Comparison of ENCODE assay signal across 31 cellular contexts in genomic region chr17:35944151-35944550, GRCh38. TPM values are rescaled to one million over a fixed set of nuclear protein-coding genes. Genes with fewer than 3 reads are reported as not detected.
"Had no signal": no experiment of that assay in that cellular context is flagged by ENCODE, and none has a peak within 500 bp of the region (broad histone marks: within the 10 kb centered on the region; RNA-seq: fewer than 3 reads in every experiment).

No MANE protein-coding gene starts in this region.

- H3K36me3 ChIP-seq: breast epithelium, ovary, stomach, suprapubic skin, tibial nerve had no signal

- H3K27me3 Mint-ChIP-seq: activated naive CD8-positive, alpha-beta T cell treated with anti-CD3 and anti-CD28 coated beads for 36 hours; central memory CD8-positive, alpha-beta T cell; effector memory CD8-positive, alpha-beta T cell; stimulated activated memory B cell treated with anti-CD40 and anti-IgM and Interleukin-4, amounts not matched to agents 10 μg/mL and 1 μg/mL and 100 μg/mL, for 72 hours had no signal

- H3K9me3 Mint-ChIP-seq: activated naive CD8-positive, alpha-beta T cell treated with anti-CD3 and anti-CD28 coated beads for 36 hours; central memory CD8-positive, alpha-beta T cell; effector memory CD8-positive, alpha-beta T cell; naive B cell; stimulated activated memory B cell treated with anti-CD40 and anti-IgM and Interleukin-4, amounts not matched to agents 10 μg/mL and 1 μg/mL and 100 μg/mL, for 72 hours had no signal

- ATAC-seq: effector memory CD8-positive, alpha-beta T cell; esophagus mucosa; left ventricle myocardium superior; stimulated activated memory B cell treated with anti-CD40 and anti-IgM and Interleukin-4, amounts not matched to agents 10 μg/mL and 1 μg/mL and 100 μg/mL, for 72 hours; T-helper 17 cell had no signal

- H3K4me3 Mint-ChIP-seq: activated naive CD8-positive, alpha-beta T cell treated with anti-CD3 and anti-CD28 coated beads for 36 hours; central memory CD8-positive, alpha-beta T cell; effector memory CD8-positive, alpha-beta T cell; stimulated activated memory B cell treated with anti-CD40 and anti-IgM and Interleukin-4, amounts not matched to agents 10 μg/mL and 1 μg/mL and 100 μg/mL, for 72 hours; T-helper 17 cell had no signal

- H3K9me3 ChIP-seq: breast epithelium, ovary, stomach, suprapubic skin, tibial nerve had no signal

- H3K27ac Mint-ChIP-seq: activated naive CD8-positive, alpha-beta T cell treated with anti-CD3 and anti-CD28 coated beads for 36 hours; naive B cell; stimulated activated memory B cell treated with anti-CD40 and anti-IgM and Interleukin-4, amounts not matched to agents 10 μg/mL and 1 μg/mL and 100 μg/mL, for 72 hours; T-helper 17 cell had no signal

- DNase-seq: activated CD4-positive, alpha-beta T cell treated with anti-CD3 and anti-CD28 coated beads for 4 hours; activated CD4-positive, alpha-beta T cell treated with anti-CD3 and anti-CD28 coated beads, Interleukin-2, amount 50 U/mL, for 48 hours; activated CD4-positive, CD25-positive, alpha-beta regulatory T cell; activated naive CD4-positive, alpha-beta T cell treated with Interleukin-2 at 50 U/mL for 16 hours; activated naive CD8-positive, alpha-beta T cell treated with anti-CD3 and anti-CD28 coated beads for 36 hours; activated T-cell treated with anti-CD3 and anti-CD28 coated beads, Interleukin-2, amount 50 U/mL, for 48 hours; dorsolateral prefrontal cortex; effector memory CD8-positive, alpha-beta T cell; foreskin melanocyte; hypothalamus; left ventricle myocardium superior; mammary epithelial cell; naive B cell; ovary; right cardiac atrium; stimulated activated CD4-positive, alpha-beta T cell treated with anti-CD3 and anti-CD28 coated beads, Interleukin-1b, Interleukin-23, amount 100 ng/mL, for 48 hours; stomach; T-helper 17 cell had no signal

- H3K4me1 ChIP-seq: breast epithelium, suprapubic skin, tibial nerve had no signal

- H3K4me3 ChIP-seq: breast epithelium, dorsolateral prefrontal cortex, ovary, skin epidermis, stomach, suprapubic skin, tibial nerve had no signal

- H3K27me3 ChIP-seq: breast epithelium, ovary, tibial nerve had no signal

- H3K36me3 Mint-ChIP-seq: activated naive CD8-positive, alpha-beta T cell treated with anti-CD3 and anti-CD28 coated beads for 36 hours; naive B cell; stimulated activated memory B cell treated with anti-CD40 and anti-IgM and Interleukin-4, amounts not matched to agents 10 μg/mL and 1 μg/mL and 100 μg/mL, for 72 hours had no signal

- H3K4me1 Mint-ChIP-seq: activated naive CD8-positive, alpha-beta T cell treated with anti-CD3 and anti-CD28 coated beads for 36 hours; central memory CD8-positive, alpha-beta T cell; stimulated activated memory B cell treated with anti-CD40 and anti-IgM and Interleukin-4, amounts not matched to agents 10 μg/mL and 1 μg/mL and 100 μg/mL, for 72 hours; T-helper 17 cell had no signal

RNA-seq across cellular contexts. Expression of gene LYZL6, which starts 0.6 kb away (rescaled TPM):
- total RNA-seq: activated CD8-positive, alpha-beta memory T cell treated with anti-CD3 and anti-CD28 coated beads for 36 hours; activated naive CD8-positive, alpha-beta T cell treated with anti-CD3 and anti-CD28 coated beads for 36 hours; astrocyte; breast epithelium; dorsolateral prefrontal cortex; endothelial cell of umbilical vein; esophagus mucosa; left ventricle myocardium superior; mammary epithelial cell; mononuclear cell; ovary; pulmonary artery endothelial cell; right cardiac atrium; stomach; suprapubic skin; T-helper 17 cell; tibial nerve; urinary bladder had no signal

RNA-seq across cellular contexts. Expression of gene RDM1, which starts 13.6 kb away (rescaled TPM):
- total RNA-seq: astrocyte, breast epithelium, left ventricle myocardium superior, mononuclear cell, ovary, right cardiac atrium, suprapubic skin, T-helper 17 cell, tibial nerve had no signal

RNA-seq across cellular contexts. Expression of gene CCL16, which starts 37.1 kb away (rescaled TPM):
- total RNA-seq: activated CD8-positive, alpha-beta memory T cell treated with anti-CD3 and anti-CD28 coated beads for 36 hours; activated naive CD8-positive, alpha-beta T cell treated with anti-CD3 and anti-CD28 coated beads for 36 hours; astrocyte; dorsolateral prefrontal cortex; esophagus mucosa; left ventricle myocardium superior; mammary epithelial cell; mononuclear cell; suprapubic skin; T-helper 17 cell; tibial nerve had no signal

RNA-seq across cellular contexts. Expression of gene CCL14, which starts 42.4 kb away (rescaled TPM):
- total RNA-seq: activated CD8-positive, alpha-beta memory T cell treated with anti-CD3 and anti-CD28 coated beads for 36 hours; activated naive CD8-positive, alpha-beta T cell treated with anti-CD3 and anti-CD28 coated beads for 36 hours; astrocyte; mammary epithelial cell; mononuclear cell; T-helper 17 cell had no signal

RNA-seq across cellular contexts. Expression of gene CCL15, which starts 57.2 kb away (rescaled TPM):
- total RNA-seq: activated CD8-positive, alpha-beta memory T cell treated with anti-CD3 and anti-CD28 coated beads for 36 hours; activated naive CD8-positive, alpha-beta T cell treated with anti-CD3 and anti-CD28 coated beads for 36 hours; astrocyte; breast epithelium; dorsolateral prefrontal cortex; endothelial cell of umbilical vein; left ventricle myocardium superior; mammary epithelial cell; mononuclear cell; pulmonary artery endothelial cell; right cardiac atrium; suprapubic skin; T-helper 17 cell; tibial nerve had no signal
